In the genomic region with DNA sequence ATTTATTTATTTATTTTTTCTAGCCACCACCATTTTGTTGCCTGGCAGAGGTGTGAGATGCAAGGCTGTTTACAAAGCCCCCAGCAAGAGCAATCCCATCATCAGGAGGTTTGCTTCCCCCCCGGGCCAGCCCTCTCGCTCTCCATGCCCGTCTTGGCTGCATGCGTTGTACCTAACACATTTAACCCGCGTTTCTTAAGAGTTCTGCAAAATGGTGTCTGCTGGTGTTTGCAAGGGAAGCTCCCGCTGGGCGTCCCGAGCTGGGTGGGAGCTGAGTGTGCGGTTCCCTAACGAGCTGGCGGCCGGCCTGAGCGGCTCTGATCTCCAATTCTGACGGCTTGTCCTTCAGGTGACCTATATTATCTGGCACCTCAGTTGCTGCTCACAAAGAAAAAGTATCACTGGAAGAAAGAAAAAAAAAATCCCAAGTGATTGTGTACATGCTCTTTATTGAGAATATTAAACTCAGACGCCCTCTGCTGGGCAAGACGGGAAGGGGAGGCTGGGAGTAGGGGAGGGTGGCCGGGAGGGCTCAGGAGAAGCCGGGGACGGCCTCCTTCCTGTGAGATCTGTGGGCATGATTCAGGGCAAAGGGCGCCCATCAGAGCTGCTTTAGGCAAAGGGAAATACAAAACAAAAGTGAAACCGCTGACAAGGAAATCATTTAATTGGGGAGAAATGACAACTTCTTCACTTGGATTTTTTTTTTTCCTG, we compare ENCODE assay signal across 8 cellular contexts.
DNase-seq lines count a peak whose midpoint lies in the region; ATAC-seq and FAIRE-seq lines count a peak whose summit lies in the region.

No MANE protein-coding gene starts in this region.

- ATAC-seq in HG03135 (IDR thresholded peaks at IDR 0.05; ENCODE audit: unreplicated experiment): peak; percentile 56

- peak; percentile 92 for DNase-seq in 8988T
- no peak for DNase-seq in GM18507 (ENCODE audit: extremely low spot score, insufficient read length, low read depth)
- peak; percentile 81 to 89 for DNase-seq in NCI-H446 (lab: John Stamatoyannopoulos, UW)
- peak; percentile 92 for DNase-seq in activated CD4-positive, CD25-positive, alpha-beta regulatory T cell treated with anti-CD3 and anti-CD28 coated beads, Interleukin-2, amount 50 U/mL, for 72 hours
- peak; percentile 60 for DNase-seq in cerebellum (ENCODE audit: low spot score)
- peak; percentile 96 for DNase-seq in kidney tubule cell (ENCODE audit: low spot score)
- DNase-seq in stimulated activated CD4-positive, alpha-beta T cell treated with anti-CD3 and anti-CD28 coated beads, Interleukin-15, amount 100 ng/mL, for 48 hours (ENCODE audit: low read depth in 2 of 2): peak; percentile 91 to 94

- peak; percentile 91 for FAIRE-seq in GM18507 (lab: Jason Lieb, UNC)
